8 cellular contexts compared by ENCODE assay signal in genomic region chr20:37179671-37180524, GRCh38. TPM values are rescaled to one million over a fixed set of nuclear protein-coding genes. Genes with fewer than 3 reads are reported as not detected.
DNase-seq lines count a peak whose midpoint lies in the region; ATAC-seq lines count a peak whose summit lies in the region.

No MANE protein-coding gene starts in this region.

- H3K9me3 Mint-ChIP-seq in CD8-positive, alpha-beta memory T cell = no peaks in the 10 kb centered on the region
- H3K9me3 Mint-ChIP-seq in IgD-negative memory B cell = no peaks in the 10 kb centered on the region
- no peaks in the 10 kb centered on the region for H3K9me3 Mint-ChIP-seq in activated naive CD8-positive, alpha-beta T cell treated with anti-CD3 and anti-CD28 coated beads for 36 hours
- no peaks in the 10 kb centered on the region for H3K9me3 Mint-ChIP-seq in stimulated activated naive B cell treated with anti-CD40 and anti-IgM and Interleukin-4, amounts not matched to agents 10 μg/mL and 1 μg/mL and 100 μg/mL, for 72 hours

- CTCF ChIA-PET in CD8-positive, alpha-beta memory T cell (lab: Charles Lee) = interaction anchor here (1.0 to 3.8 kb wide), 6 partner anchors 11 to 172 kb away, joined by 4 to 51 read pairs (median 7); partner anchors contain the start of gene RBL1

- peaks cover 34% of the 10 kb centered on the region for H3K4me1 ChIP-seq in CD8-positive, alpha-beta memory T cell (ENCODE audit: insufficient read depth, low read length)
- 0 out of 2 replicates have a peak, but pooled peaks cover 5% of the 10 kb centered on the region for H3K4me1 ChIP-seq in iPS-20b (ENCODE audit: insufficient read depth, low read length)

- H3K9ac ChIP-seq in iPS-20b (ENCODE audit: low read depth, low read length) = peak overlapping the region; percentile 81

- H3K27ac ChIP-seq in CD8-positive, alpha-beta memory T cell (ENCODE audit: low read depth, low read length) = peak overlapping the region; percentile 90
- no peak overlapping the region for H3K27ac ChIP-seq in iPS-20b (ENCODE audit: low read length)

- peaks cover 16% of the 10 kb centered on the region for H3K36me3 ChIP-seq in CD8-positive, alpha-beta memory T cell (ENCODE audit: insufficient read depth, low read length)
- peaks cover 22% of the 10 kb centered on the region for H3K36me3 ChIP-seq in iPS-20b (ENCODE audit: insufficient read depth, low read depth, low read length)

- no peaks in the 10 kb centered on the region for H3K27me3 Mint-ChIP-seq in CD8-positive, alpha-beta memory T cell
- no peaks in the 10 kb centered on the region for H3K27me3 Mint-ChIP-seq in IgD-negative memory B cell
- H3K27me3 Mint-ChIP-seq in activated naive CD8-positive, alpha-beta T cell treated with anti-CD3 and anti-CD28 coated beads for 36 hours = no peaks in the 10 kb centered on the region
- no peaks in the 10 kb centered on the region for H3K27me3 Mint-ChIP-seq in stimulated activated naive B cell treated with anti-CD40 and anti-IgM and Interleukin-4, amounts not matched to agents 10 μg/mL and 1 μg/mL and 100 μg/mL, for 72 hours

- peak in 1 of 5 donors; percentile 9 for DNase-seq in CD8-positive, alpha-beta memory T cell
- peak; percentile 6 for DNase-seq in activated naive CD8-positive, alpha-beta T cell treated with anti-CD3 and anti-CD28 coated beads for 36 hours
- DNase-seq in stimulated activated naive B cell treated with anti-CD40 and anti-IgM and Interleukin-4, amounts not matched to agents 10 μg/mL and 1 μg/mL and 100 μg/mL, for 72 hours = no peak
- DNase-seq in NCI-H1930 (lab: John Stamatoyannopoulos, UW) = no peak

- POLR2A ChIA-PET in CD8-positive, alpha-beta memory T cell (lab: Charles Lee) = interaction anchor here (1.1 to 1.6 kb wide), 4 partner anchors 10 to 348 kb away, joined by 6 to 9 read pairs (median 8); partner anchors contain the start of genes BLCAP and RBL1

- H3K4me1 Mint-ChIP-seq in CD8-positive, alpha-beta memory T cell = peaks cover 45 to 57% (median 55%) of the 10 kb centered on the region in 3 donors
- H3K4me1 Mint-ChIP-seq in IgD-negative memory B cell = peaks cover 31 to 37% (median 34%) of the 10 kb centered on the region in 3 donors
- peaks cover 41% of the 10 kb centered on the region for H3K4me1 Mint-ChIP-seq in activated naive CD8-positive, alpha-beta T cell treated with anti-CD3 and anti-CD28 coated beads for 36 hours
- H3K4me1 Mint-ChIP-seq in stimulated activated naive B cell treated with anti-CD40 and anti-IgM and Interleukin-4, amounts not matched to agents 10 μg/mL and 1 μg/mL and 100 μg/mL, for 72 hours = peaks cover 27 to 53% of the 10 kb centered on the region in 2 donors

- H3K27ac Mint-ChIP-seq in CD8-positive, alpha-beta memory T cell = peak overlapping the region; percentile 95 to 100 (median 98)
- peak overlapping the region; percentile 89 to 99 (median 95) for H3K27ac Mint-ChIP-seq in IgD-negative memory B cell
- peak overlapping the region; percentile 94 for H3K27ac Mint-ChIP-seq in activated naive CD8-positive, alpha-beta T cell treated with anti-CD3 and anti-CD28 coated beads for 36 hours
- peak overlapping the region; percentile 100 for H3K27ac Mint-ChIP-seq in stimulated activated naive B cell treated with anti-CD40 and anti-IgM and Interleukin-4, amounts not matched to agents 10 μg/mL and 1 μg/mL and 100 μg/mL, for 72 hours

- peak overlapping the region; percentile 83 for H3K4me3 ChIP-seq in CD8-positive, alpha-beta memory T cell (ENCODE audit: low read length)
- peak overlapping the region; percentile 86 for H3K4me3 ChIP-seq in iPS-20b (ENCODE audit: low read length)

- no peaks in the 10 kb centered on the region for H3K27me3 ChIP-seq in CD8-positive, alpha-beta memory T cell (ENCODE audit: insufficient read depth, low read length, poor library complexity, severe bottlenecking)
- no peaks in the 10 kb centered on the region for H3K27me3 ChIP-seq in iPS-20b (ENCODE audit: insufficient read depth, low read length)

- peak overlapping the region; percentile 95 to 99 (median 99) for H3K4me3 Mint-ChIP-seq in CD8-positive, alpha-beta memory T cell
- H3K4me3 Mint-ChIP-seq in IgD-negative memory B cell = peak overlapping the region; percentile 94 to 100 (median 98)
- H3K4me3 Mint-ChIP-seq in activated naive CD8-positive, alpha-beta T cell treated with anti-CD3 and anti-CD28 coated beads for 36 hours = peak overlapping the region; percentile 87
- peak overlapping the region; percentile 93 to 97 for H3K4me3 Mint-ChIP-seq in stimulated activated naive B cell treated with anti-CD40 and anti-IgM and Interleukin-4, amounts not matched to agents 10 μg/mL and 1 μg/mL and 100 μg/mL, for 72 hours

- ATAC-seq in stimulated activated naive B cell treated with anti-CD40 and anti-IgM and Interleukin-4, amounts not matched to agents 10 μg/mL and 1 μg/mL and 100 μg/mL, for 72 hours (replicated peaks) = no peak
- ATAC-seq in GM21619 (IDR thresholded peaks at IDR 0.05; ENCODE audit: unreplicated experiment) (no peak), GM21526 (IDR thresholded peaks at IDR 0.05; ENCODE audit: low FRiP score, unreplicated experiment) (no peak)

- no peaks in the 10 kb centered on the region for H3K9me3 ChIP-seq in CD8-positive, alpha-beta memory T cell (ENCODE audit: low read length)
- no peaks in the 10 kb centered on the region for H3K9me3 ChIP-seq in iPS-20b (ENCODE audit: insufficient read depth, low read depth, low read length)

- H3K36me3 Mint-ChIP-seq in CD8-positive, alpha-beta memory T cell = peaks cover 0 to 40% (median 3%) of the 10 kb centered on the region in 3 donors
- peaks cover 3% of the 10 kb centered on the region for H3K36me3 Mint-ChIP-seq in IgD-negative memory B cell
- H3K36me3 Mint-ChIP-seq in activated naive CD8-positive, alpha-beta T cell treated with anti-CD3 and anti-CD28 coated beads for 36 hours = peaks cover 22% of the 10 kb centered on the region
- H3K36me3 Mint-ChIP-seq in stimulated activated naive B cell treated with anti-CD40 and anti-IgM and Interleukin-4, amounts not matched to agents 10 μg/mL and 1 μg/mL and 100 μg/mL, for 72 hours = peaks cover 18 to 29% of the 10 kb centered on the region in 2 donors

RNA-seq across cellular contexts. Expression of gene MROH8, which starts 0.6 kb away (rescaled TPM):
- total RNA-seq in CD8-positive, alpha-beta memory T cell = 1 to 10 TPM; 1.6 to 3.0 TPM
- polyA plus RNA-seq in CD8-positive, alpha-beta memory T cell = 2.6 TPM
- 2.0 TPM for polyA plus RNA-seq in IgD-negative memory B cell
- 1 to 10 TPM; 2.2 to 3.0 TPM for total RNA-seq in activated naive CD8-positive, alpha-beta T cell treated with anti-CD3 and anti-CD28 coated beads for 36 hours

RNA-seq across cellular contexts. Expression of gene RPN2, which starts 0.8 kb away (rescaled TPM):
- total RNA-seq in CD8-positive, alpha-beta memory T cell = 100 to 1,000 TPM; 155 to 164 TPM
- polyA plus RNA-seq in CD8-positive, alpha-beta memory T cell = 281 TPM
- 196 TPM for polyA plus RNA-seq in IgD-negative memory B cell
- total RNA-seq in activated naive CD8-positive, alpha-beta T cell treated with anti-CD3 and anti-CD28 coated beads for 36 hours = 100 to 1,000 TPM; 121 to 131 TPM
